ENCODE assay signal across 19 cellular contexts in genomic region chr21:35520869-35521268, GRCh38.
"Had no signal": no experiment of that assay in that cellular context is flagged by ENCODE, and none has a peak within 500 bp of the region (broad histone marks: within the 10 kb centered on the region; RNA-seq: fewer than 3 reads in every experiment).

No MANE protein-coding gene starts in this region.

- H3K4me2 ChIP-seq: hepatocyte had no signal

- H3K9me3 Mint-ChIP-seq: naive thymus-derived CD8-positive, alpha-beta T cell; type B pancreatic cell had no signal

- H3K4me3 Mint-ChIP-seq: naive thymus-derived CD8-positive, alpha-beta T cell; type B pancreatic cell had no signal

- H3K27ac Mint-ChIP-seq: naive thymus-derived CD8-positive, alpha-beta T cell; type B pancreatic cell had no signal

- H3K36me3 Mint-ChIP-seq: naive thymus-derived CD8-positive, alpha-beta T cell; type B pancreatic cell had no signal

- DNase-seq: colonic mucosa; dermis blood vessel endothelial cell; foreskin melanocyte; head of caudate nucleus; islet precursor cell; mammary epithelial cell; mucosa of descending colon; naive thymus-derived CD8-positive, alpha-beta T cell; posterior cingulate gyrus; stimulated activated CD4-positive, alpha-beta T cell treated with anti-CD3 and anti-CD28 coated beads, Interleukin-12 subunit alpha, Interleukin-12 subunit beta, amount 100 ng/mL, for 4 hours; stimulated activated naive CD4-positive, alpha-beta T cell treated with Interleukin-2 at 50 U/mL for 16 hours; thyroid gland had no signal

- H3K27me3 ChIP-seq: colonic mucosa, hepatocyte, neutrophil, suprapubic skin, thyroid gland had no signal

- H3K4me3 ChIP-seq: colonic mucosa, hepatocyte, mucosa of descending colon, skin epidermis, suprapubic skin, thyroid gland had no signal

- H3K36me3 ChIP-seq: colonic mucosa, neutrophil, suprapubic skin, thyroid gland had no signal

- H3K79me2 ChIP-seq: hepatocyte had no signal

- H3K9me3 ChIP-seq: colonic mucosa, mucosa of descending colon, neutrophil, suprapubic skin, thyroid gland had no signal

- H3K27ac ChIP-seq: colonic mucosa, hepatocyte, neutrophil, skin epidermis, suprapubic skin, thyroid gland had no signal

- H3K4me1 ChIP-seq: colonic mucosa, suprapubic skin, thyroid gland had no signal

- ATAC-seq: left lobe of liver; naive thymus-derived CD8-positive, alpha-beta T cell; sciatic nerve had no signal

- H3K27me3 Mint-ChIP-seq: naive thymus-derived CD8-positive, alpha-beta T cell had no signal

- H2AFZ ChIP-seq: hepatocyte had no signal
